11 cellular contexts compared by ENCODE assay signal in the genomic region with DNA sequence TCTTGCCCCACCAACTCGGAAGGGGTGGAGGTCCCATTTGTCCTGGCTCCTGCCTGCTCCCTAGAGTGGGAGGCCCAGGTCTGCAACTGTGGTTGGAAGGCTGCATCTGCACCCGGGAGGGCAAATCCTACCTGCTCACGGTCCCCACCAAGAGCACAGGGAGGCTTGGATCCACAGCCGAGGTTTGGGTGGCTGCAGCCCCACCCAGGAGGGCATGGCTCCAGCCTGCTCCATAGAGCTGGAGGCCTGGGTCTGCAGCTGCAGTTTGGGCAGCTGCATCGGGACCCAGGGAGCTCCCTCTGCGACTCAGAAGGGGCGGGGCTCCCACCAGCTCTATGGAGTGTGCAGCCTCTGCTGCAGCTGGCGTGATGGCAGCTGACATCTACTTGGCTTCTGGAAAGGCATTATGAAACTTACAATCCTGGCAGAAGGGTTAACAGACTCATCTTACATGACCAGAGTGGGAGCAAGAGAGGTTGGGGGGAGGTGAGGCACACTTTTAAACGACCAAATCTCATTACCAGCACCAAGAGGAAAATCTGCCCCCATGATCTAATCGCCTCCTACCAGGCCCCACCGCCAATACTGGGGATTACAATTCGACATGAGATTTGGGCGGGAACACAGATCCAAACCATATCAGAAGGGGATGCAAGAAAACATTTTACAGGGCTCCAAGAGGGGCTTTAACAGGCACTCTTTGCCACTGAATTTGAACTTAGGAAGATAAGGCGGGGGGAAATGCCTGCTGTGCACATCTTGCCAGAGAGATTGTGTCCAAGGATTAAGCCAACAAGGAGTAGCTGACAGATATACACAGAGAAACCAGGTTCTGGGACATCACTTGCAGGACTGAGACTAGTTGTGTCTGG. TPM values are rescaled to one million over a fixed set of nuclear protein-coding genes. Genes with fewer than 3 reads are reported as not detected.
DNase-seq lines count a peak whose midpoint lies in the region; ATAC-seq, FAIRE-seq and TF ChIP-seq lines count a peak whose summit lies in the region.
"Had no signal": no experiment of that assay in that cellular context is flagged by ENCODE, and none has a peak within 500 bp of the region (broad histone marks: within the 10 kb centered on the region; RNA-seq: fewer than 3 reads in every experiment).

No MANE protein-coding gene starts in this region.

- H3K4me1 Mint-ChIP-seq in WTC11 (peaks cover 4% of the 10 kb centered on the region), osteocyte (ENCODE audit: unreplicated experiment) (no peaks in the 10 kb centered on the region)

- TF ChIP-seq CTCF in WTC11 (IDR thresholded peaks at IDR 0.05) (no peak), osteocyte (IDR thresholded peaks at IDR 0.05) (no peak)

- H3K36me3 Mint-ChIP-seq in WTC11 (no peaks in the 10 kb centered on the region), osteocyte (ENCODE audit: unreplicated experiment) (no peaks in the 10 kb centered on the region)

- POLR2A ChIA-PET in WTC11 (lab: Charles Lee): interaction anchor here (0.6 kb wide), 1 partner anchor 38 kb away, joined by 3 read pairs; no protein-coding TSS in a partner anchor

- H3K27me3 Mint-ChIP-seq in WTC11 (ENCODE audit: low read depth) (peaks cover 4% of the 10 kb centered on the region; the same call in 1 of the 2 replicates), osteocyte (ENCODE audit: unreplicated experiment) (peaks cover 53% of the 10 kb centered on the region)

- H3K9me3 Mint-ChIP-seq in WTC11: peaks cover 10% of the 10 kb centered on the region
- H3K9me3 Mint-ChIP-seq in osteocyte (ENCODE audit: unreplicated experiment): no peaks in the 10 kb centered on the region

- peak; percentile 93 for ATAC-seq in WTC11
- no peak for ATAC-seq in HG02571 (IDR thresholded peaks at IDR 0.05; ENCODE audit: unreplicated experiment)

- no peak overlapping the region for H3K27ac Mint-ChIP-seq in WTC11
- H3K27ac Mint-ChIP-seq in osteocyte (ENCODE audit: unreplicated experiment): no peak overlapping the region

- H3K4me3 Mint-ChIP-seq in WTC11: no peak overlapping the region
- no peak overlapping the region for H3K4me3 Mint-ChIP-seq in osteocyte (ENCODE audit: unreplicated experiment)

- DNase-seq in NCI-H510A treated with DMSO at 0.1 percent for 48 hours (lab: John Stamatoyannopoulos, UW) (peak; percentile 5), NCI-H510A (lab: John Stamatoyannopoulos, UW) (no peak), HUDEP-2 (lab: John Stamatoyannopoulos, UW; ENCODE audit: unreplicated experiment in 76 of 76) (peak in 67 of 76 experiments; percentile 10 to 79 (median 52)), WTC11 (ENCODE audit: low spot score) (peak; percentile 41), osteocyte (ENCODE audit: extremely low spot score, unreplicated experiment) (peak; percentile 46), GM12891 (ENCODE audit: insufficient read length, low spot score) (no peak), kidney tubule cell (ENCODE audit: low spot score) (no peak)
- DNase-seq: activated CD4-positive, CD25-positive, alpha-beta regulatory T cell; cortex of kidney; PC-9 had no signal

- FAIRE-seq in GM12891 (lab: Jason Lieb, UNC): no peak

- CTCF ChIA-PET in WTC11 (lab: Charles Lee): interaction anchor here (0.6 to 1.5 kb wide), 3 partner anchors 88 to 168 kb away, joined by 3 to 9 read pairs (median 4); partner anchors contain the start of gene STK17A

- no peak for TF ChIP-seq POLR2A in GM12891 (IDR thresholded peaks at IDR 0.05; ENCODE audit: low read depth, low read length)

TF ChIP-seq in WTC11, 78 proteins besides CTCF, POLR2A, EP300 and RAD21:
- no peak for TF ChIP-seq FOXJ3 (CRISPR knock-in tag; IDR thresholded peaks at IDR 0.05; ENCODE audit: borderline replicate concordance)
- peak; percentile 22; the same call in 1 of the 2 replicates for TF ChIP-seq RELA (CRISPR knock-in tag; IDR thresholded peaks at IDR 0.05; ENCODE audit: borderline replicate concordance)
TF ChIP-seq in WTC11: peak in this region for 1.

TF ChIP-seq in GM12891, 5 proteins besides CTCF, POLR2A, EP300 and RAD21:
- TF ChIP-seq TAF1 (IDR thresholded peaks at IDR 0.05; ENCODE audit: low read depth, low read length) (no peak), PAX5 (IDR thresholded peaks at IDR 0.05; ENCODE audit: insufficient read depth, low read length, severe bottlenecking) (no peak), SPI1 (IDR thresholded peaks at IDR 0.05; ENCODE audit: low read depth, low read length) (no peak), POLR2AphosphoS5 (IDR thresholded peaks at IDR 0.05; ENCODE audit: low read depth, low read length) (no peak), POU2F2 (IDR thresholded peaks at IDR 0.05; ENCODE audit: low read depth, low read length) (no peak)

RNA-seq across cellular contexts. Expression of gene BLVRA, which starts 8.2 kb away (rescaled TPM):
- total RNA-seq in WTC11 (2021): 31.9 to 35.5 TPM (median 33.7 TPM) in 3 replicates
- 19.0 and 21.2 TPM in 2 replicates for total RNA-seq in osteocyte
- 46.3 TPM for polyA plus RNA-seq in GM12891 (2012; ENCODE audit: low read depth, missing spikeins)

RNA-seq across cellular contexts. Expression of gene COA1, which starts 20.9 kb away (rescaled TPM):
- total RNA-seq in WTC11 (2021) (132 to 148 TPM (median 146 TPM) in 3 replicates), osteocyte (45.9 and 47.8 TPM in 2 replicates)
- 66.7 TPM for polyA plus RNA-seq in GM12891 (2012; ENCODE audit: low read depth, missing spikeins)

Comparison
In these comparisons a context has a peak if more than half of its experiments do, and no peak if none do; other contexts are left out.
1. DNase-seq: peak in NCI-H510A treated with DMSO at 0.1 percent for 48 hours (single experiment), HUDEP-2 (67 of 76), WTC11 (single experiment) and osteocyte (single experiment); none in NCI-H510A (single experiment), GM12891 (single experiment) and kidney tubule cell (single experiment).